In genomic region chr5:16418471-16418922, GRCh38 we compare ENCODE assay signal across 1 cellular context.
TF ChIP-seq lines count a peak whose summit lies in the region.

No MANE protein-coding gene starts in this region.

TF ChIP-seq in K562, 482 proteins besides CTCF, POLR2A, EP300 and RAD21 (continued from another document and continues in another):
- TF ChIP-seq CREB3L1 (IDR thresholded peaks at IDR 0.05; ENCODE audit: borderline replicate concordance, low read depth) (peak; percentile 54; the same call in 1 of the 2 replicates), HBP1 (CRISPR knock-in tag; IDR thresholded peaks at IDR 0.05) (peak; percentile 40; the same call in 1 of the 2 replicates), ZNF639 (CRISPR knock-in tag; conservative IDR thresholded peaks at IDR 0.05 in 1 of 2, IDR thresholded peaks at IDR 0.05 in 1 of 2) (peak in 1 of 2 experiments; percentile 86; a peak in 2 of 4 replicates), CREB1 (IDR thresholded peaks at IDR 0.05) (peak; percentile 84), CREB1 (CRISPR knock-in tag; IDR thresholded peaks at IDR 0.05) (no peak), MAZ (CRISPR knock-in tag; conservative IDR thresholded peaks at IDR 0.05 in 1 of 2, IDR thresholded peaks at IDR 0.05 in 1 of 2) (peak in 1 of 2 experiments; percentile 61; a peak in 2 of 4 replicates), POLR3A (IDR thresholded peaks at IDR 0.05; ENCODE audit: borderline replicate concordance, extremely low read depth, insufficient read depth, insufficient read length) (no peak), ZNF79 (CRISPR knock-in tag; IDR thresholded peaks at IDR 0.05; ENCODE audit: low read depth) (no peak), RNF2 (IDR thresholded peaks at IDR 0.05) (peak; percentile 78; the same call in 1 of the 2 replicates), SAFB (IDR thresholded peaks at IDR 0.05; ENCODE audit: borderline replicate concordance, low read depth, low read length) (no peak), ZFP30 (CRISPR knock-in tag; IDR thresholded peaks at IDR 0.05; ENCODE audit: borderline replicate concordance) (no peak), USF1 (CRISPR knock-in tag; IDR thresholded peaks at IDR 0.05) (peak; percentile 29; the same call in 1 of the 2 replicates), NR2C2 (CRISPR knock-in tag; IDR thresholded peaks at IDR 0.05) (no peak), NR2C2 (tag; IDR thresholded peaks at IDR 0.05) (no peak), ETS2 (tag; IDR thresholded peaks at IDR 0.05; ENCODE audit: borderline replicate concordance, poor library complexity, severe bottlenecking) (no peak), POU5F1 (IDR thresholded peaks at IDR 0.05; ENCODE audit: borderline replicate concordance, low read depth, low read length, partially characterized antibody) (no peak), BDP1 (IDR thresholded peaks at IDR 0.05; ENCODE audit: insufficient read depth, insufficient read length) (no peak), NKRF (IDR thresholded peaks at IDR 0.05; ENCODE audit: borderline replicate concordance) (no peak), ZNF830 (CRISPR knock-in tag; IDR thresholded peaks at IDR 0.05) (no peak), KHSRP (IDR thresholded peaks at IDR 0.05) (peak; percentile 89), PML (IDR thresholded peaks at IDR 0.05; ENCODE audit: low read length) (peak; percentile 99), SP1 (CRISPR knock-in tag; IDR thresholded peaks at IDR 0.05) (peak; percentile 59; the same call in 1 of the 2 replicates), SMARCC2 (IDR thresholded peaks at IDR 0.05; ENCODE audit: low read depth) (peak; percentile 92; the same call in 1 of the 2 replicates), HIVEP1 (CRISPR knock-in tag; IDR thresholded peaks at IDR 0.05) (0 out of 2 replicates have a peak, but pooled peaks have one; percentile 6), ZBTB7A (IDR thresholded peaks at IDR 0.05; ENCODE audit: borderline replicate concordance, control insufficient read depth, low read depth, low read length) (no peak), E2F5 (CRISPR knock-in tag; IDR thresholded peaks at IDR 0.05) (no peak), MAX (CRISPR knock-in tag; IDR thresholded peaks at IDR 0.05) (peak; percentile 83), GMEB1 (CRISPR knock-in tag; IDR thresholded peaks at IDR 0.05) (no peak), SMAD1 (IDR thresholded peaks at IDR 0.05; ENCODE audit: low read depth, low read length, partially characterized antibody) (peak; percentile 80), ADNP (tag; IDR thresholded peaks at IDR 0.05) (no peak), EP400 (IDR thresholded peaks at IDR 0.05) (no peak), SRF (CRISPR knock-in tag; IDR thresholded peaks at IDR 0.05) (no peak), CBFA2T3 (IDR thresholded peaks at IDR 0.05) (peak; percentile 100), CCAR2 (IDR thresholded peaks at IDR 0.05; ENCODE audit: low read depth, low read length) (no peak), MEF2D (tag; conservative IDR thresholded peaks at IDR 0.05; ENCODE audit: low read depth) (peak; percentile 95), ETV5 (CRISPR knock-in tag; IDR thresholded peaks at IDR 0.05; ENCODE audit: low read depth) (no peak), PHF20 (IDR thresholded peaks at IDR 0.05; ENCODE audit: partially characterized antibody) (no peak), SRSF7 (optimal IDR thresholded peaks at IDR 0.05; ENCODE audit: low read depth, low read length) (no peak), ASH1L (IDR thresholded peaks at IDR 0.05; ENCODE audit: borderline replicate concordance, low read depth, partially characterized antibody) (no peak), ZNF184 (CRISPR knock-in tag; IDR thresholded peaks at IDR 0.05) (no peak), CBFA2T2 (conservative IDR thresholded peaks at IDR 0.05) (peak; percentile 100), ZNF586 (CRISPR knock-in tag; conservative IDR thresholded peaks at IDR 0.05) (no peak), KDM4B (IDR thresholded peaks at IDR 0.05; ENCODE audit: borderline replicate concordance in 2 of 2, low read depth in 1 of 2) (no peak), MYBL2 (IDR thresholded peaks at IDR 0.05; ENCODE audit: low read depth) (no peak; the same call in 1 of the 2 replicates), MYBL2 (CRISPR knock-in tag; IDR thresholded peaks at IDR 0.05; ENCODE audit: borderline replicate concordance) (no peak), RBM34 (IDR thresholded peaks at IDR 0.05; ENCODE audit: borderline replicate concordance, insufficient read depth, low read length) (no peak), ZC3H8 (IDR thresholded peaks at IDR 0.05) (no peak), ZNF436 (CRISPR knock-in tag; IDR thresholded peaks at IDR 0.05) (no peak), ZKSCAN1 (IDR thresholded peaks at IDR 0.05; ENCODE audit: low read depth, low read length) (peak; percentile 77; the same call in 1 of the 2 replicates), CTBP1 (IDR thresholded peaks at IDR 0.05; ENCODE audit: borderline replicate concordance) (peak; percentile 90), TSC22D4 (tag; IDR thresholded peaks at IDR 0.05) (no peak), ZNF77 (CRISPR knock-in tag; IDR thresholded peaks at IDR 0.05) (no peak)
- TF ChIP-seq, protein P1, sequence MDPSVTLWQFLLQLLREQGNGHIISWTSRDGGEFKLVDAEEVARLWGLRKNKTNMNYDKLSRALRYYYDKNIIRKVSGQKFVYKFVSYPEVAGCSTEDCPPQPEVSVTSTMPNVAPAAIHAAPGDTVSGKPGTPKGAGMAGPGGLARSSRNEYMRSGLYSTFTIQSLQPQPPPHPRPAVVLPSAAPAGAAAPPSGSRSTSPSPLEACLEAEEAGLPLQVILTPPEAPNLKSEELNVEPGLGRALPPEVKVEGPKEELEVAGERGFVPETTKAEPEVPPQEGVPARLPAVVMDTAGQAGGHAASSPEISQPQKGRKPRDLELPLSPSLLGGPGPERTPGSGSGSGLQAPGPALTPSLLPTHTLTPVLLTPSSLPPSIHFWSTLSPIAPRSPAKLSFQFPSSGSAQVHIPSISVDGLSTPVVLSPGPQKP (CRISPR knock-in tag; IDR thresholded peaks at IDR 0.05), result no peak
- TF ChIP-seq, protein P2, sequence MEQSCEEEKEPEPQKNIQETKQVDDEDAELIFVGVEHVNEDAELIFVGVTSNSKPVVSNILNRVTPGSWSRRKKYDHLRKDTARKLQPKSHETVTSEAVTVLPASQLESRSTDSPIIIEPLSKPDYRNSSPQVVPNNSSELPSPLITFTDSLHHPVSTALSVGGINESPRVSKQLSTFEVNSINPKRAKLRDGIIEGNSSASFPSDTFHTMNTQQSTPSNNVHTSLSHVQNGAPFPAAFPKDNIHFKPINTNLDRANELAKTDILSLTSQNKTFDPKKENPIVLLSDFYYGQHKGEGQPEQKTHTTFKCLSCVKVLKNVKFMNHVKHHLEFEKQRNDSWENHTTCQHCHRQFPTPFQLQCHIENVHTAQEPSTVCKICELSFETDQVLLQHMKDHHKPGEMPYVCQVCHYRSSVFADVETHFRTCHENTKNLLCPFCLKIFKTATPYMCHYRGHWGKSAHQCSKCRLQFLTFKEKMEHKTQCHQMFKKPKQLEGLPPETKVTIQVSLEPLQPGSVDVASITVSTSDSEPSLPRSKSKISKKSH (CRISPR knock-in tag; IDR thresholded peaks at IDR 0.05), result no peak
- TF ChIP-seq, protein P3, sequence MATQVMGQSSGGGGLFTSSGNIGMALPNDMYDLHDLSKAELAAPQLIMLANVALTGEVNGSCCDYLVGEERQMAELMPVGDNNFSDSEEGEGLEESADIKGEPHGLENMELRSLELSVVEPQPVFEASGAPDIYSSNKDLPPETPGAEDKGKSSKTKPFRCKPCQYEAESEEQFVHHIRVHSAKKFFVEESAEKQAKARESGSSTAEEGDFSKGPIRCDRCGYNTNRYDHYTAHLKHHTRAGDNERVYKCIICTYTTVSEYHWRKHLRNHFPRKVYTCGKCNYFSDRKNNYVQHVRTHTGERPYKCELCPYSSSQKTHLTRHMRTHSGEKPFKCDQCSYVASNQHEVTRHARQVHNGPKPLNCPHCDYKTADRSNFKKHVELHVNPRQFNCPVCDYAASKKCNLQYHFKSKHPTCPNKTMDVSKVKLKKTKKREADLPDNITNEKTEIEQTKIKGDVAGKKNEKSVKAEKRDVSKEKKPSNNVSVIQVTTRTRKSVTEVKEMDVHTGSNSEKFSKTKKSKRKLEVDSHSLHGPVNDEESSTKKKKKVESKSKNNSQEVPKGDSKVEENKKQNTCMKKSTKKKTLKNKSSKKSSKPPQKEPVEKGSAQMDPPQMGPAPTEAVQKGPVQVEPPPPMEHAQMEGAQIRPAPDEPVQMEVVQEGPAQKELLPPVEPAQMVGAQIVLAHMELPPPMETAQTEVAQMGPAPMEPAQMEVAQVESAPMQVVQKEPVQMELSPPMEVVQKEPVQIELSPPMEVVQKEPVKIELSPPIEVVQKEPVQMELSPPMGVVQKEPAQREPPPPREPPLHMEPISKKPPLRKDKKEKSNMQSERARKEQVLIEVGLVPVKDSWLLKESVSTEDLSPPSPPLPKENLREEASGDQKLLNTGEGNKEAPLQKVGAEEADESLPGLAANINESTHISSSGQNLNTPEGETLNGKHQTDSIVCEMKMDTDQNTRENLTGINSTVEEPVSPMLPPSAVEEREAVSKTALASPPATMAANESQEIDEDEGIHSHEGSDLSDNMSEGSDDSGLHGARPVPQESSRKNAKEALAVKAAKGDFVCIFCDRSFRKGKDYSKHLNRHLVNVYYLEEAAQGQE (CRISPR knock-in tag; IDR thresholded peaks at IDR 0.05; ENCODE audit: low read depth), result no peak
